8 cellular contexts compared by ENCODE assay signal in the genomic region with DNA sequence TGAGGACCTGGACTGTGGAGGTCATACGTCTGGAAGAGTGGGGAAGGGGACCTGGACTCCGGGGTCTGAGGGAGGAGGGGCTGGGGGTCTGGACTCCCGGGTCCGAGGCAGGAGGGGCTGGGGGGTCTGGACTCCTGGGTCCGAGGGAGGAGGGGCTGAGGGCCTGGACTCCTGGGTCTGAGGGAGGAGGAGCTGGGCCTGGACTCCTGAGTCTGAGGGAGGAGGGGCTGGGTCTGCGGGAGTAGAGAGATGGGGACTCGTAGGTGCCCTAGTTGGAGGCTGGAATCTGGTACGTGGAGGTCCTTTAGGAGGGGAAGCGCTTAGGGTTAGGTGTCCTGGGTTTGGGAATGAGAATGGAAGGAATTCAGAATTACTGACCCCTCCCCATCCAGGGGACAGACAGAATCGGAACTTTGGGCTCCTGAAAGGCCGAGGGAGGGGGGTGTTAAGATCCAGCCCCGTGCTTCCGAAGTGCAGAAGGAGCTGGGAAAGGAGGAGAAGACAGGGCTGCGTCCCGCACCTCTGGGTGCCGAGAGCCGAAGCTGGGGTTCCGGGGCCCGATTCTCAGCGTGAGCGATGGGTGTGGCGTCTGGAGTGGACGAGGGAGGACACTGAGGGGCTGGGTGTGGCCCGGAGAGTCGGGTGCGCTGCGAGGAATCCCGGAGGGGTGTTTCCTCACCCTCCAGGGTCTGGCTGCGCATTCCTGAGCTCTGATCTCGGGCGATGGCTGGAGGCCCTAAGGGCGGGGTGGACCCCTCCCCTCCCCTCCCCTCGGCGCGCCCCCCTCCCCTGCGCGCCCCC. TPM values are rescaled to one million over a fixed set of nuclear protein-coding genes. Genes with fewer than 3 reads are reported as not detected.
A peak's percentile ranks its signal among the peaks of the same experiment; 100 is the strongest.
DNase-seq lines count a peak whose midpoint lies in the region; ATAC-seq and TF ChIP-seq lines count a peak whose summit lies in the region.

No MANE protein-coding gene starts in this region.

- H3K9me3 Mint-ChIP-seq in activated CD8-positive, alpha-beta T cell treated with anti-CD3 and anti-CD28 coated beads for 36 hours = no peaks in the 10 kb centered on the region

- peak overlapping the region; percentile 70 for H3K4me3 ChIP-seq in AG09309 (ENCODE audit: control insufficient read depth, low read depth, low read length)
- H3K4me3 ChIP-seq in epithelial cell of proximal tubule (ENCODE audit: low read depth, low read length) = peak overlapping the region; percentile 92
- peak overlapping the region; percentile 76 to 100 for H3K4me3 ChIP-seq in muscle layer of colon (ENCODE audit: low read depth in 1 of 2, low read length in 2 of 2)
- H3K4me3 ChIP-seq in upper lobe of left lung = peak overlapping the region; percentile 60 to 95 (median 78)

- TF ChIP-seq POLR2A in upper lobe of left lung (IDR thresholded peaks at IDR 0.05) = no peak

- H3K27ac Mint-ChIP-seq in activated CD8-positive, alpha-beta T cell treated with anti-CD3 and anti-CD28 coated beads for 36 hours = peak overlapping the region; percentile 83

- H3K36me3 Mint-ChIP-seq in activated CD8-positive, alpha-beta T cell treated with anti-CD3 and anti-CD28 coated beads for 36 hours (ENCODE audit: low read depth) = peaks cover 14% of the 10 kb centered on the region

- TF ChIP-seq CTCF in AG09309 (IDR thresholded peaks at IDR 0.05; ENCODE audit: control insufficient read depth, insufficient read depth, low read depth, low read length, missing control alignments) (no peak), epithelial cell of proximal tubule (conservative IDR thresholded peaks at IDR 0.05; ENCODE audit: low read depth, low read length) (no peak), upper lobe of left lung (IDR thresholded peaks at IDR 0.05) (no peak)
- no peak for TF ChIP-seq CTCF in activated CD8-positive, alpha-beta T cell treated with anti-CD3 and anti-CD28 coated beads for 36 hours (IDR thresholded peaks at IDR 0.05)

- H3K27ac ChIP-seq in muscle layer of colon (ENCODE audit: low read depth, low read length) (peak overlapping the region; percentile 98), upper lobe of left lung (peak overlapping the region; percentile 91 to 98 (median 96))

- 0% methylated on average over 19 to 32 of the region's 37 CpGs for WGBS in upper lobe of left lung, 2 donors

- H3K9me3 ChIP-seq in muscle layer of colon (ENCODE audit: low read length) (no peaks in the 10 kb centered on the region), upper lobe of left lung (no peaks in the 10 kb centered on the region)

- H3K27me3 ChIP-seq in muscle layer of colon (ENCODE audit: control insufficient read depth in 1 of 2, insufficient read depth in 2 of 2, low read length in 2 of 2) = no peaks in the 10 kb centered on the region
- H3K27me3 ChIP-seq in upper lobe of left lung = no peaks in the 10 kb centered on the region

- peak overlapping the region; percentile 92 for H3K4me3 Mint-ChIP-seq in activated CD8-positive, alpha-beta T cell treated with anti-CD3 and anti-CD28 coated beads for 36 hours

- no peaks in the 10 kb centered on the region for H3K27me3 Mint-ChIP-seq in activated CD8-positive, alpha-beta T cell treated with anti-CD3 and anti-CD28 coated beads for 36 hours

- POLR2A ChIA-PET in activated CD8-positive, alpha-beta T cell treated with anti-CD3 and anti-CD28 coated beads for 36 hours (lab: Charles Lee) = interaction anchor here (0.6 to 5.0 kb wide), 7 partner anchors 8 to 292 kb away, joined by 3 to 18 read pairs (median 5); partner anchors contain the start of genes LENG1, NDUFA3 and PRKCG

- DNase-seq in AG09309 (ENCODE audit: low read depth) = no peak
- peak; percentile 64 for DNase-seq in HS-27A (ENCODE audit: low read depth)
- peak; percentile 54 for DNase-seq in activated CD8-positive, alpha-beta T cell treated with anti-CD3 and anti-CD28 coated beads for 36 hours
- no peak for DNase-seq in epithelial cell of proximal tubule (ENCODE audit: low read depth)
- DNase-seq in upper lobe of left lung = peak; percentile 66 to 89
- no peak for DNase-seq in NCI-H128 (lab: John Stamatoyannopoulos, UW; ENCODE audit: unreplicated experiment)
- no peak for DNase-seq in SKM-1 treated with dmso at 0.1 percent for 144 hours (lab: John Stamatoyannopoulos, UW; ENCODE audit: unreplicated experiment)

- H3K36me3 ChIP-seq in muscle layer of colon (ENCODE audit: insufficient read depth, low read length) = peaks cover 19% of the 10 kb centered on the region
- H3K36me3 ChIP-seq in upper lobe of left lung = peaks cover 0 to 24% (median 7%) of the 10 kb centered on the region in 4 donors

- intact Hi-C loops in activated CD8-positive, alpha-beta T cell treated with anti-CD3 and anti-CD28 coated beads for 36 hours (cut with micrococcal nuclease) = no loop called here

- peaks cover 31% of the 10 kb centered on the region for H3K4me1 Mint-ChIP-seq in activated CD8-positive, alpha-beta T cell treated with anti-CD3 and anti-CD28 coated beads for 36 hours (ENCODE audit: low read depth)

- ATAC-seq in activated CD8-positive, alpha-beta T cell treated with anti-CD3 and anti-CD28 coated beads for 36 hours = no peak
- peak; percentile 32 to 47 for ATAC-seq in upper lobe of left lung (ENCODE audit: low FRiP score in 2 of 2)

- no peak for TF ChIP-seq EP300 in upper lobe of left lung (IDR thresholded peaks at IDR 0.05)

- H3K4me1 ChIP-seq in muscle layer of colon (ENCODE audit: insufficient read depth, low read length) (peaks cover 30% of the 10 kb centered on the region), upper lobe of left lung (peaks cover 31 to 71% (median 47%) of the 10 kb centered on the region in 4 donors)

- CTCF ChIA-PET in activated CD8-positive, alpha-beta T cell treated with anti-CD3 and anti-CD28 coated beads for 36 hours (lab: Charles Lee) = interaction anchor here (1.0 to 3.0 kb wide), 2 partner anchors 10 to 14 kb away, joined by 5 to 14 read pairs; partner anchors contain the start of gene PRKCG

- peak overlapping the region; percentile 100 for H3K9ac ChIP-seq in muscle layer of colon (ENCODE audit: low read length)

RNA-seq across cellular contexts. Expression of gene MYADM, which starts 0.6 kb away (rescaled TPM):
- total RNA-seq in activated CD8-positive, alpha-beta T cell treated with anti-CD3 and anti-CD28 coated beads for 36 hours = 10 to 100 TPM; 64.7 to 69.9 TPM
- total RNA-seq in epithelial cell of proximal tubule = 48.7 and 59.5 TPM in 2 replicates
- 100 to 1,000 TPM in 4 of 6 donors, 10 to 100 TPM in 2; 31.4 to 312 (median 145) TPM for total RNA-seq in upper lobe of left lung

RNA-seq across cellular contexts. Expression of gene PRKCG, which starts 13.7 kb away (rescaled TPM):
- total RNA-seq in activated CD8-positive, alpha-beta T cell treated with anti-CD3 and anti-CD28 coated beads for 36 hours = under 1 TPM in 1 of 2 experiments, not detected in 1; 0.11 TPM
- total RNA-seq in epithelial cell of proximal tubule (1.3 TPM in 1 of 2 replicates, not detected in the other), upper lobe of left lung (1 to 10 TPM in 1 of 6 donors, under 1 TPM in 2, not detected in 3; 0.17 to 1.0 (median 0.39) TPM)

RNA-seq across cellular contexts. Expression of gene CACNG7, which starts 40.8 kb away (rescaled TPM):
- not detected for total RNA-seq in activated CD8-positive, alpha-beta T cell treated with anti-CD3 and anti-CD28 coated beads for 36 hours
- not detected in 2 replicates for total RNA-seq in epithelial cell of proximal tubule
- total RNA-seq in upper lobe of left lung = not detected

RNA-seq across cellular contexts. Expression of gene NLRP12, which starts 44.2 kb away (rescaled TPM):
- under 1 TPM in 1 of 2 experiments, not detected in 1; 0.07 TPM for total RNA-seq in activated CD8-positive, alpha-beta T cell treated with anti-CD3 and anti-CD28 coated beads for 36 hours
- total RNA-seq in epithelial cell of proximal tubule (not detected in 2 replicates), upper lobe of left lung (10 to 100 TPM in 1 of 6 donors, 1 to 10 TPM in 5; 3.1 to 10.3 (median 6.7) TPM)

Comparison
In these comparisons a context has a peak if more than half of its experiments do, and no peak if none do; other contexts are left out.
1. DNase-seq: peak in HS-27A (single experiment), activated CD8-positive, alpha-beta T cell treated with anti-CD3 and anti-CD28 coated beads for 36 hours (single experiment) and upper lobe of left lung (2 of 2); none in AG09309 (single experiment), epithelial cell of proximal tubule (single experiment), NCI-H128 (single experiment) and SKM-1 treated with dmso at 0.1 percent for 144 hours (single experiment).
2. Peak in every context shown above with its lines, with median percentiles within 50 percentile points of each other: H3K4me3 ChIP-seq.